8 cellular contexts compared by ENCODE assay signal in the genomic region with DNA sequence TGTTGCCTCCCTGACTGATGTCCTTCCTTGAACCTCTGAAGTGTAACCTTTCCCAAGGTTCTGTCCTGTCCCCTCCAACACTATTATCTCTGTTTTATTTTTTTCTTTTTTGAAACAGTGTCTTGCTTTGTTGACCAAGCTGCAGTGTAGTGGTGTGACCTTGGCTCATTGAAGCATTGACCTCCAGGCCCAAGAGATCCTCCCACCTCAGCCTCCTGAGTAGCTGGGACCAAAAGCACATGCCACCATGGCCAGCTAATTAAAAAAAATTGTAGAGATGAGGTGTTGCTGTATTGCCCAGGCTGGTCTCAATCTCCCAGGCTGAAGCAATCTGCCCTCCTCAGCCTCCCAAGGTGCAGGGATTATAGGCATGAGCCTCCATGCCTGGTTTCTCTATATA. TPM values are rescaled to one million over a fixed set of nuclear protein-coding genes. Genes with fewer than 3 reads are reported as not detected.
"Had no signal": no experiment of that assay in that cellular context is flagged by ENCODE, and none has a peak within 500 bp of the region (broad histone marks: within the 10 kb centered on the region; RNA-seq: fewer than 3 reads in every experiment).

No MANE protein-coding gene starts in this region.

- H3K4me2 ChIP-seq: KMS-11 had no signal

- H3K27me3 Mint-ChIP-seq: IgD-negative memory B cell had no signal

- H3K9ac ChIP-seq: KMS-11 had no signal

- H3K4me3 Mint-ChIP-seq: IgD-negative memory B cell had no signal

- FAIRE-seq: HTR-8/SVneo, K562 had no signal

- H3K27ac ChIP-seq: HL-60, KMS-11 had no signal

- DNase-seq: IMR-90, KBM-7, KG1 had no signal

- ATAC-seq: K562 had no signal

- H3K4me3 ChIP-seq: K562 had no signal

RNA-seq across cellular contexts. Expression of a gene that starts 59.0 kb away (rescaled TPM):
- polyA plus RNA-seq: IgD-negative memory B cell, IMR-90 had no signal
